ENCODE assay signal across 8 cellular contexts in genomic region chr9:137150485-137151060, GRCh38.
A peak's percentile ranks its signal among the peaks of the same experiment; 100 is the strongest.
DNase-seq lines count a peak whose midpoint lies in the region; ATAC-seq and TF ChIP-seq lines count a peak whose summit lies in the region.

No MANE protein-coding gene starts in this region.

- TF ChIP-seq CTCF in GM12865 (IDR thresholded peaks at IDR 0.05; ENCODE audit: insufficient read depth, low read depth, low read length, missing control alignments) (no peak), LNCaP clone FGC (IDR thresholded peaks at IDR 0.05; ENCODE audit: control insufficient read depth, extremely low read depth, insufficient read depth) (no peak)

- DNase-seq in GM12865 (ENCODE audit: low read depth) (peak; percentile 93), LNCaP clone FGC (ENCODE audit: low read depth) (peak; percentile 69), T1000 (lab: John Stamatoyannopoulos, UW) (peak; percentile 98), islet precursor cell (no peak)
- DNase-seq in stimulated activated CD4-positive, alpha-beta T cell treated with anti-CD3 and anti-CD28 coated beads, Interleukin-4, amount 100 ng/mL, for 1 hour, result peak; percentile 49
- no peak for DNase-seq in activated CD4-positive, alpha-beta T cell treated with anti-CD3 and anti-CD28 coated beads for 4 hours

- H3K4me3 ChIP-seq in GM12865 (ENCODE audit: low read depth, low read length) (no peak overlapping the region), LNCaP clone FGC (ENCODE audit: low read depth, low read length) (no peak overlapping the region)

- ATAC-seq in GM21576 (IDR thresholded peaks at IDR 0.05; ENCODE audit: unreplicated experiment) (peak; percentile 42), GM19324 (IDR thresholded peaks at IDR 0.05; ENCODE audit: low FRiP score, unreplicated experiment) (no peak)

Comparison
In these comparisons a context has a peak if more than half of its experiments do, and no peak if none do; other contexts are left out.
1. DNase-seq: peak in GM12865 (single experiment), LNCaP clone FGC (single experiment), T1000 (single experiment) and stimulated activated CD4-positive, alpha-beta T cell treated with anti-CD3 and anti-CD28 coated beads, Interleukin-4, amount 100 ng/mL, for 1 hour (single experiment); none in islet precursor cell (single experiment) and activated CD4-positive, alpha-beta T cell treated with anti-CD3 and anti-CD28 coated beads for 4 hours (0 of 2).